Comparison of ENCODE assay signal across 1 cellular context in the genomic region with DNA sequence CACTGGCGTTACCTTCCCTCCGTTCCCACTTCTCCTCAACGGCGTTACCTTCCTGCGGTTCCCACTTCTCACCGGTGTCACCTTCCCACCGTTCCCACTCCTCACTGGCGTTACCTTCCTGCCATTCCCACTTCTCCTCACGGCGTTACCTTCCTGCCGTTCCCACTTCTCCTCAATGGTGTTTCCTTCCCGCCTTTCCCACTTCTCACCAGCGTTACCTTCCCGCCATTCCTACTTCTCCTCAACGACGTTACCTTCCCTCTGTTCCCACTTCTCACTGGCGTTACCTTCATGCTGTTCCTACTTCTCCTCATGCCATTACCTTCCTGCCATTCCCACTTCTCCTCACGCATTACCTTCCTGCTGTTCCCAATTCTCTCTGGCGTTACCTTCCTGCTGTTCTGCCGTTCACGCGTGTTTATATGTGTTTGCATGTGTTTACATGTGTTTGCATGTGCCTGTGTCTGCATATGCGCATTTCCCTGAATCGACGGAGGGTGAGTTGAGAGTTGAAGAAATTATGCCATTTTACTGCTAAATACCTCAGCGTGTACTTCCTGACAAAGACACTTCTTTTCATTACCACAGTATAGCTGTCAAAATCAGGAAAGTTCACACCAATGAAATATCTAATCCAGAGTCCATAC.
TF ChIP-seq lines count a peak whose summit lies in the region.

No MANE protein-coding gene starts in this region.

TF ChIP-seq in endothelial cell of umbilical vein, 7 proteins besides CTCF, POLR2A, EP300 and RAD21 (continued from another document):
- no peak for TF ChIP-seq JUN (IDR thresholded peaks at IDR 0.05; ENCODE audit: borderline replicate concordance, insufficient read depth, insufficient read length, low read depth)
- no peak for TF ChIP-seq EZH2 (IDR thresholded peaks at IDR 0.05; ENCODE audit: borderline replicate concordance, low read depth, low read length, severe bottlenecking)
- no peak for TF ChIP-seq MYC (IDR thresholded peaks at IDR 0.05; ENCODE audit: low read depth, low read length)
- TF ChIP-seq GATA2 (IDR thresholded peaks at IDR 0.05; ENCODE audit: insufficient read depth, insufficient read length, low read depth, low read length), result no peak
